Comparison of ENCODE assay signal across 24 cellular contexts in the genomic region with DNA sequence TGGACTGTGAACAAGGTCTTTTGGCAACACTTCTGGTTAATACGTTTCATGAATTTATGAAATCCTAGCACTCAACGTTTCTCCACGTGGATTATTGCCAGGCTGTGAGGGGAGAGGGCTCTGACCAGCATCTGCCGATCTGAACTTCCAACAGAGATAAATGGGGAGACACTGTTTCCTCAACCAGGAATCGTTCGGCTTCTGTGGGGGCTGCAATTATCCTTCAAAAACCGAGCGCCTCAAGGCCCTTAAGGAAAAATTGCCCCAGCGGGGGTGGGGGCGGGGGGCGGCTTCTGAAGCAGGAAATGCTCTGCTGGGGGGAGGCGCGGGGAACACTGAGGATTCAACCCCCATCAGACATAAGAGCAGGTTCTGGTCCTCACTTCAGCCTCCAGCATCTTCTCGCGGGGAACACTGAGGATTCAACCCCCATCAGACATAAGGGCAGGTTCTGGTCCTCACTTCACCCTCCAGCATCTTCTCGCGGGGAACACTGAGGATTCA.
DNase-seq lines count a peak whose midpoint lies in the region; ATAC-seq, FAIRE-seq and TF ChIP-seq lines count a peak whose summit lies in the region.
"Had no signal": no experiment of that assay in that cellular context is flagged by ENCODE, and none has a peak within 500 bp of the region (broad histone marks: within the 10 kb centered on the region; RNA-seq: fewer than 3 reads in every experiment).

No MANE protein-coding gene starts in this region.

- no peak overlapping the region for H3K27ac Mint-ChIP-seq in H9
- H3K27ac Mint-ChIP-seq in nephron progenitor cell = no peak overlapping the region

- no peak overlapping the region for H4K91ac ChIP-seq in H9 (ENCODE audit: insufficient read length, low read depth, low read length)

- FAIRE-seq in kidney (lab: Jason Lieb, UNC) = no peak
- FAIRE-seq: astrocyte, TTC549 had no signal

- H3K27me3 ChIP-seq in H9 (ENCODE audit: insufficient read depth, low read length) = peaks cover 16% of the 10 kb centered on the region
- H3K27me3 ChIP-seq in ectodermal cell (ENCODE audit: control insufficient read depth, insufficient read depth, low read length, poor library complexity, severe bottlenecking) = peaks cover 58% of the 10 kb centered on the region

- H3K4me1 Mint-ChIP-seq in H9 = peaks cover 12 to 13% of the 10 kb centered on the region in 2 experiments
- H3K4me1 Mint-ChIP-seq in nephron progenitor cell = peaks cover 10% of the 10 kb centered on the region

- no peak overlapping the region for H3T11ph ChIP-seq in H9 (ENCODE audit: low read length)

- peak overlapping the region; percentile 59 to 76; a peak in 4 of 5 replicates for H3K4me3 Mint-ChIP-seq in H9
- peak overlapping the region; percentile 71 for H3K4me3 Mint-ChIP-seq in nephron progenitor cell

- H3K36me3 ChIP-seq in ectodermal cell (ENCODE audit: control insufficient read depth, insufficient read depth, low read length) (no peaks in the 10 kb centered on the region), kidney (ENCODE audit: control insufficient read depth in 1 of 2, insufficient read depth in 2 of 2, low read length in 2 of 2) (no peaks in the 10 kb centered on the region)
- H3K36me3 ChIP-seq: esophagus muscularis mucosa, gastroesophageal sphincter, neutrophil had no signal

- H3K9me3 Mint-ChIP-seq in H9 (peaks cover 0 to 4% of the 10 kb centered on the region in 2 experiments; a peak in 3 of 5 replicates), nephron progenitor cell (peaks cover 12% of the 10 kb centered on the region)

- no peak overlapping the region for H2BK120ac ChIP-seq in H9 (ENCODE audit: low read depth, low read length, poor library complexity, severe bottlenecking)

- no peak overlapping the region for H3K23ac ChIP-seq in H9 (ENCODE audit: insufficient read length, low read depth, low read length)

- TF ChIP-seq CTCF in H9 (conservative IDR thresholded peaks at IDR 0.05) = no peak
- no peak for TF ChIP-seq CTCF in nephron progenitor cell (IDR thresholded peaks at IDR 0.05)
- TF ChIP-seq CTCF in kidney (IDR thresholded peaks at IDR 0.05; ENCODE audit: borderline replicate concordance, extremely low read depth, insufficient read depth) = no peak

- H3K9ac ChIP-seq in H9 (ENCODE audit: extremely low read depth, insufficient read length, low read length) = no peak overlapping the region
- H3K9ac ChIP-seq in kidney (ENCODE audit: low read length in 2 of 2) = no peak overlapping the region

- H3K79me1 ChIP-seq in H9 (ENCODE audit: insufficient read depth, low read depth, low read length, poor library complexity, severe bottlenecking) = no peaks in the 10 kb centered on the region

- no peak for ATAC-seq in HG02798 (IDR thresholded peaks at IDR 0.05; ENCODE audit: poor library complexity, unreplicated experiment)
- ATAC-seq: gastroesophageal sphincter, left cardiac atrium had no signal

- H4K20me1 ChIP-seq in H9 (ENCODE audit: control insufficient read depth, insufficient read depth, insufficient read length) = no peaks in the 10 kb centered on the region

- H3K27me3 Mint-ChIP-seq in H9 (ENCODE audit: low read depth) (peaks cover 77% of the 10 kb centered on the region), nephron progenitor cell (ENCODE audit: low read depth, poor library complexity) (peaks cover 80% of the 10 kb centered on the region)

- H3K14ac ChIP-seq in H9 (ENCODE audit: insufficient read depth, low read length) = no peak overlapping the region

- H3K23me2 ChIP-seq in H9 (ENCODE audit: insufficient read length, low read depth, low read length, poor library complexity, severe bottlenecking) = peaks cover 3% of the 10 kb centered on the region

- H3K18ac ChIP-seq in H9 (ENCODE audit: insufficient read length, low read depth, low read length) = no peak overlapping the region

- no peak overlapping the region for H3K56ac ChIP-seq in H9 (ENCODE audit: insufficient read length, low read depth, low read length)

- no peak overlapping the region for H4K8ac ChIP-seq in H9 (replicated peaks; ENCODE audit: insufficient read length, low read depth, low read length)

- DNase-seq in NCI-H1105 treated with DMSO at 0.1 percent for 48 hours (lab: John Stamatoyannopoulos, UW) (peak; percentile 25), NCI-H1105 (lab: John Stamatoyannopoulos, UW) (no peak), H9 (no peak), nephron progenitor cell (no peak), DMS 273 (lab: John Stamatoyannopoulos, UW; ENCODE audit: unreplicated experiment) (no peak), kidney (no peak)
- DNase-seq: activated CD4-positive, alpha-beta T cell treated with anti-CD3 and anti-CD28 coated beads for 48 hours; activated naive CD4-positive, alpha-beta T cell treated with anti-CD3 and anti-CD28 coated beads, Interleukin-2, amount 50 U/mL, for 16 hours; effector CD8-positive, alpha-beta T cell; left cardiac atrium; mesendoderm; NCI-H1417 treated with DMSO at 0.1 percent for 48 hours; NCI-H774; SHP77; stimulated activated CD4-positive, alpha-beta T cell treated with anti-CD3 and anti-CD28 coated beads, Interleukin-2, amount 100 ng/mL, for 48 hours had no signal

- H2BK12ac ChIP-seq in H9 (ENCODE audit: insufficient read length, low read depth, low read length) = no peak overlapping the region

- no peak overlapping the region for H2AFZ ChIP-seq in H9 (ENCODE audit: low read length)

- H3K9me3 ChIP-seq in H9 (ENCODE audit: control insufficient read depth, low read depth, low read length) = no peaks in the 10 kb centered on the region
- H3K9me3 ChIP-seq in ectodermal cell (ENCODE audit: control insufficient read depth, low read length) = no peaks in the 10 kb centered on the region
- no peaks in the 10 kb centered on the region for H3K9me3 ChIP-seq in kidney (ENCODE audit: control insufficient read depth in 1 of 2, low read length in 2 of 2)
- H3K9me3 ChIP-seq: esophagus muscularis mucosa had no signal

- peak overlapping the region; percentile 10 for H3K4me3 ChIP-seq in ectodermal cell (ENCODE audit: insufficient read depth, low read depth, low read length)
- H3K4me3 ChIP-seq in kidney (ENCODE audit: low read length in 2 of 2) = no peak overlapping the region
- H3K4me3 ChIP-seq: esophagus muscularis mucosa, gastroesophageal sphincter, smooth muscle cell had no signal

- H2AK5ac ChIP-seq in H9 (ENCODE audit: insufficient read length, low read length) = no peak overlapping the region

- intact Hi-C loops in kidney (cut with DNase I) = no loop called here

- no peaks in the 10 kb centered on the region; a peak in 1 of 7 replicates for H3K36me3 Mint-ChIP-seq in H9 (ENCODE audit: insufficient read depth in 1 of 3, low read depth in 3 of 3)
- H3K36me3 Mint-ChIP-seq in nephron progenitor cell (ENCODE audit: low read depth) = no peaks in the 10 kb centered on the region

- H3K27ac ChIP-seq in H9 (ENCODE audit: insufficient read length, low read depth, low read length) = no peak overlapping the region
- H3K27ac ChIP-seq in ectodermal cell (ENCODE audit: insufficient read depth, low read depth, low read length, poor library complexity, severe bottlenecking) = no peak overlapping the region
- no peak overlapping the region for H3K27ac ChIP-seq in kidney (ENCODE audit: low read depth in 2 of 2, low read length in 2 of 2)
- H3K27ac ChIP-seq: 22Rv1, esophagus muscularis mucosa, gastroesophageal sphincter, neutrophil had no signal

- WGBS in H9 (ENCODE audit: extremely low coverage, insufficient read length, low lambda C conversion rate) = no CpG with 5 or more reads among the region's 17 CpGs
- WGBS in ectodermal cell, 2 experiments = 20 to 25% methylated on average over 15 of the region's 17 CpGs

- H3K4ac ChIP-seq in H9 (ENCODE audit: low read depth, low read length) = no peak overlapping the region

- H2BK15ac ChIP-seq in H9 (ENCODE audit: low read depth, low read length) = no peak overlapping the region

- peaks cover 2% of the 10 kb centered on the region; the same call in 1 of the 2 replicates for H3K4me1 ChIP-seq in H9 (ENCODE audit: insufficient read depth, low read length)
- H3K4me1 ChIP-seq in ectodermal cell (ENCODE audit: control insufficient read depth, insufficient read depth, low read length) = peaks cover 16% of the 10 kb centered on the region
- no peaks in the 10 kb centered on the region for H3K4me1 ChIP-seq in kidney (ENCODE audit: control insufficient read depth in 1 of 2, insufficient read depth in 1 of 2, low read depth in 1 of 2, low read length in 2 of 2)

- no peak overlapping the region for H2BK20ac ChIP-seq in H9 (ENCODE audit: low read depth, low read length, poor library complexity, severe bottlenecking)

- H3K79me2 ChIP-seq in H9 (ENCODE audit: insufficient read depth, low read length) = no peaks in the 10 kb centered on the region

- H3K4me2 ChIP-seq in H9 (ENCODE audit: insufficient read depth, insufficient read length, low read length) = peak overlapping the region; percentile 28
- H3K4me2 ChIP-seq: smooth muscle cell had no signal

- no peak overlapping the region for H2BK5ac ChIP-seq in H9 (ENCODE audit: insufficient read length, low read length)

- H4K5ac ChIP-seq in H9 (ENCODE audit: insufficient read length, low read depth, low read length) = no peak overlapping the region
